ENCODE assay signal across 9 cellular contexts in genomic region chr2:38947241-38948239, GRCh38. TPM values are rescaled to one million over a fixed set of nuclear protein-coding genes. Genes with fewer than 3 reads are reported as not detected.
DNase-seq lines count a peak whose midpoint lies in the region; ATAC-seq and TF ChIP-seq lines count a peak whose summit lies in the region.
"Had no signal": no experiment of that assay in that cellular context is flagged by ENCODE, and none has a peak within 500 bp of the region (broad histone marks: within the 10 kb centered on the region; RNA-seq: fewer than 3 reads in every experiment).

No MANE protein-coding gene starts in this region.

- H3K9ac ChIP-seq in colonic mucosa (ENCODE audit: low read depth in 2 of 2, low read length in 2 of 2): no peak overlapping the region
- H3K9ac ChIP-seq: BLaER1 treated with 17β-estradiol and CSF1 and Interleukin-3, amounts not matched to agents 10 nM and 100 nM had no signal

- H3K27ac ChIP-seq in colonic mucosa: no peak overlapping the region
- H3K27ac ChIP-seq in right lobe of liver: no peak overlapping the region
- H3K27ac ChIP-seq: BLaER1 treated with 17β-estradiol and CSF1 and Interleukin-3, amounts not matched to agents 10 nM and 100 nM had no signal

- ATAC-seq in HG03432 (IDR thresholded peaks at IDR 0.05; ENCODE audit: unreplicated experiment): peak; percentile 80
- ATAC-seq in activated CD4-positive, alpha-beta T cell treated with anti-CD3 and anti-CD28 coated beads for 36 hours: peak; percentile 84
- peak; percentile 96 to 98 (median 98) for ATAC-seq in right lobe of liver

- H3K4me3 ChIP-seq in colonic mucosa (no peak overlapping the region), right lobe of liver (no peak overlapping the region)
- H3K4me3 ChIP-seq: BLaER1 treated with 17β-estradiol and CSF1 and Interleukin-3, amounts not matched to agents 10 nM and 100 nM had no signal

- POLR2A ChIA-PET in activated CD4-positive, alpha-beta T cell treated with anti-CD3 and anti-CD28 coated beads for 36 hours (lab: Charles Lee): interaction anchor here (0.7 kb wide), 2 partner anchors 88 to 124 kb away, joined by 3 read pairs; no protein-coding TSS in a partner anchor

- H3K36me3 ChIP-seq in colonic mucosa (no peaks in the 10 kb centered on the region), right lobe of liver (no peaks in the 10 kb centered on the region)
- H3K36me3 ChIP-seq: BLaER1 treated with 17β-estradiol and CSF1 and Interleukin-3, amounts not matched to agents 10 nM and 100 nM had no signal

- H3K4me1 ChIP-seq in colonic mucosa: no peaks in the 10 kb centered on the region
- H3K4me1 ChIP-seq in right lobe of liver: no peaks in the 10 kb centered on the region

- peak; percentile 45 for TF ChIP-seq CTCF in colonic mucosa (IDR thresholded peaks at IDR 0.05)
- TF ChIP-seq CTCF in right lobe of liver (IDR thresholded peaks at IDR 0.05): peak; percentile 55 to 80 (median 69)

- no peaks in the 10 kb centered on the region for H3K27me3 ChIP-seq in colonic mucosa
- H3K27me3 ChIP-seq in right lobe of liver: no peaks in the 10 kb centered on the region
- H3K27me3 ChIP-seq: BLaER1 treated with 17β-estradiol and CSF1 and Interleukin-3, amounts not matched to agents 10 nM and 100 nM had no signal

- no peak for TF ChIP-seq POLR2A in right lobe of liver (IDR thresholded peaks at IDR 0.05)

- CTCF ChIA-PET in activated CD4-positive, alpha-beta T cell treated with anti-CD3 and anti-CD28 coated beads for 36 hours (lab: Charles Lee): interaction anchor here (0.7 to 7.6 kb wide), 40 partner anchors 9 to 425 kb away, joined by 3 to 126 read pairs (median 5); partner anchors contain the start of genes DHX57 and MORN2

- WGBS in right lobe of liver (ENCODE audit: insufficient coverage, low coverage, low lambda C conversion rate, missing lambda C conversion rate): 41% methylated on average over 9 of the region's 11 CpGs

- peak; percentile 17 for DNase-seq in NK-92 treated with Interleukin-12 subunit alpha and Interleukin-12 subunit beta, amount 100 ng/mL, for 24 hours (lab: John Stamatoyannopoulos, UW)
- no peak for DNase-seq in NK-92 (lab: John Stamatoyannopoulos, UW; ENCODE audit: unreplicated experiment)
- DNase-seq in NCI-H510A (lab: John Stamatoyannopoulos, UW): peak; percentile 81
- DNase-seq in activated CD4-positive, alpha-beta T cell treated with anti-CD3 and anti-CD28 coated beads for 36 hours: peak; percentile 84
- peak; percentile 78 for DNase-seq in colonic mucosa
- DNase-seq in right lobe of liver: peak; percentile 71 to 81 (median 72)
- DNase-seq in stimulated activated CD8-positive, alpha-beta memory T cell treated with anti-CD3 and anti-CD28 coated beads, Interleukin-15, amount 100 ng/mL, for 1 hour (ENCODE audit: low read depth): peak; percentile 17

- H3K4me3 Mint-ChIP-seq in activated CD4-positive, alpha-beta T cell treated with anti-CD3 and anti-CD28 coated beads for 36 hours: no peak overlapping the region

- intact Hi-C loops in activated CD4-positive, alpha-beta T cell treated with anti-CD3 and anti-CD28 coated beads for 36 hours (cut with DNase I, micrococcal nuclease): loop anchor here (1.0 to 5.0 kb wide), 5 partner anchors 90 to 283 kb away; no protein-coding TSS in a partner anchor
- intact Hi-C loops in colonic mucosa (cut with DNase I) (loop anchor here (2.0 to 10.0 kb wide), 2 partner anchors 87 to 283 kb away; no protein-coding TSS in a partner anchor), right lobe of liver (cut with DNase I) (loop anchor here in 1 of 2 donors (10.0 kb wide), 1 partner anchor 287 kb away; no protein-coding TSS in a partner anchor)

- H3K36me3 Mint-ChIP-seq in activated CD4-positive, alpha-beta T cell treated with anti-CD3 and anti-CD28 coated beads for 36 hours (ENCODE audit: low read depth): no peaks in the 10 kb centered on the region

- no peak overlapping the region for H3K27ac Mint-ChIP-seq in activated CD4-positive, alpha-beta T cell treated with anti-CD3 and anti-CD28 coated beads for 36 hours

- H3K9me3 Mint-ChIP-seq in activated CD4-positive, alpha-beta T cell treated with anti-CD3 and anti-CD28 coated beads for 36 hours (ENCODE audit: low read depth): no peaks in the 10 kb centered on the region

- H3K9me3 ChIP-seq in colonic mucosa (no peaks in the 10 kb centered on the region), right lobe of liver (no peaks in the 10 kb centered on the region)
- H3K9me3 ChIP-seq: BLaER1 treated with 17β-estradiol and CSF1 and Interleukin-3, amounts not matched to agents 10 nM and 100 nM had no signal

- H3K27me3 Mint-ChIP-seq in activated CD4-positive, alpha-beta T cell treated with anti-CD3 and anti-CD28 coated beads for 36 hours: no peaks in the 10 kb centered on the region

- H3K4me1 Mint-ChIP-seq in activated CD4-positive, alpha-beta T cell treated with anti-CD3 and anti-CD28 coated beads for 36 hours: no peaks in the 10 kb centered on the region

RNA-seq across cellular contexts. Expression of gene ARHGEF33, which starts 57.9 kb away (rescaled TPM):
- under 1 TPM; 0.09 to 0.39 TPM for total RNA-seq in activated CD4-positive, alpha-beta T cell treated with anti-CD3 and anti-CD28 coated beads for 36 hours
- total RNA-seq in colonic mucosa (under 1 TPM; 0.32 to 0.35 TPM), right lobe of liver (under 1 TPM in 4 of 6 experiments, not detected in 2; 0.11 to 0.56 (median 0.29) TPM)
